ENCODE assay signal across 1 cellular context in the genomic region with DNA sequence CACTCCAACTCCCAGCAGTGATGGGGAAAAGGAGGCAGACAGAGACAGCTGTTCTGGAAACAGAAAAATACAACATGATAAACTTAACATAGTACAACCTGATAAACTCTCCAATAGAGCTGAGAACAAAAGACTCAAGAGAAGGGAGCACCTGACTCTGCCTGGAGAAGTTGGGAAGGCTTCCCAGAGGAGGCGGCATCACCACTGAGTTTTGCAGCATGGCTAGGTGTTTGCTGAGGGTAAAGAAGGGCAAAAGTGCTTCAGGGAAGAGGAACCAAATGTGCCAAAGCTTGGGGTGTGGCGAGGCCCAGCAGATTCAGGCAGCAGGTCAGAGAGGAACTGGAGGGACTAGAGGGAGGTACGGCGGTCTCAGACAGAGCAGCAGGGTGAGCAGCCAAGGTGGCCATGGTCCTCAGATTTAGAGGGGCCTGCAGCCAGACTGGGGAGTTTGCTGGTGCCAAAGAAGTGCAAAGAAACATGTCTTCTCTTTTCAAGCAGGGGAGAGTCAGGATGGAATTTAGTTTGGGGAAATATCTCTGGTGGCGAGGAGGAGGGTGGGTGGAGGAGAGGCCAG.
TF ChIP-seq lines count a peak whose summit lies in the region.

No MANE protein-coding gene starts in this region.

TF ChIP-seq in HepG2, 621 proteins besides CTCF, POLR2A, EP300 and RAD21:
- TF ChIP-seq PAXIP1 (CRISPR knock-in tag; conservative IDR thresholded peaks at IDR 0.05) = no peak
- no peak for TF ChIP-seq SNRNP70 (IDR thresholded peaks at IDR 0.05; ENCODE audit: low read depth, low read length)
- TF ChIP-seq ZNF761 (CRISPR knock-in tag; conservative IDR thresholded peaks at IDR 0.05) = no peak
- TF ChIP-seq BCL3 (CRISPR knock-in tag; IDR thresholded peaks at IDR 0.05) = no peak
- no peak for TF ChIP-seq ZNF382 (CRISPR knock-in tag; IDR thresholded peaks at IDR 0.05; ENCODE audit: borderline replicate concordance)
- no peak for TF ChIP-seq WIZ (CRISPR knock-in tag; IDR thresholded peaks at IDR 0.05)
- no peak for TF ChIP-seq ZNF674 (CRISPR knock-in tag; IDR thresholded peaks at IDR 0.05; ENCODE audit: low read depth)
- TF ChIP-seq ZNF17 (CRISPR knock-in tag; IDR thresholded peaks at IDR 0.05) = no peak
- no peak for TF ChIP-seq ATRX (CRISPR knock-in tag; IDR thresholded peaks at IDR 0.05; ENCODE audit: borderline replicate concordance)
- TF ChIP-seq NPAS2 (CRISPR knock-in tag; IDR thresholded peaks at IDR 0.05; ENCODE audit: borderline replicate concordance) = no peak
- no peak for TF ChIP-seq HMG20A (CRISPR knock-in tag; IDR thresholded peaks at IDR 0.05; ENCODE audit: borderline replicate concordance)
- no peak for TF ChIP-seq XRCC5 (optimal IDR thresholded peaks at IDR 0.05; ENCODE audit: low read length)
- TF ChIP-seq PHF21A (CRISPR knock-in tag; IDR thresholded peaks at IDR 0.05) = no peak
- no peak for TF ChIP-seq UBTF (CRISPR knock-in tag; IDR thresholded peaks at IDR 0.05)
- TF ChIP-seq ZNF34 (CRISPR knock-in tag; IDR thresholded peaks at IDR 0.05; ENCODE audit: borderline replicate concordance) = no peak
- TF ChIP-seq ATAD3A (CRISPR knock-in tag; IDR thresholded peaks at IDR 0.05) = no peak
- TF ChIP-seq ZSCAN29 (CRISPR knock-in tag; conservative IDR thresholded peaks at IDR 0.05) = no peak
- TF ChIP-seq, protein P1, sequence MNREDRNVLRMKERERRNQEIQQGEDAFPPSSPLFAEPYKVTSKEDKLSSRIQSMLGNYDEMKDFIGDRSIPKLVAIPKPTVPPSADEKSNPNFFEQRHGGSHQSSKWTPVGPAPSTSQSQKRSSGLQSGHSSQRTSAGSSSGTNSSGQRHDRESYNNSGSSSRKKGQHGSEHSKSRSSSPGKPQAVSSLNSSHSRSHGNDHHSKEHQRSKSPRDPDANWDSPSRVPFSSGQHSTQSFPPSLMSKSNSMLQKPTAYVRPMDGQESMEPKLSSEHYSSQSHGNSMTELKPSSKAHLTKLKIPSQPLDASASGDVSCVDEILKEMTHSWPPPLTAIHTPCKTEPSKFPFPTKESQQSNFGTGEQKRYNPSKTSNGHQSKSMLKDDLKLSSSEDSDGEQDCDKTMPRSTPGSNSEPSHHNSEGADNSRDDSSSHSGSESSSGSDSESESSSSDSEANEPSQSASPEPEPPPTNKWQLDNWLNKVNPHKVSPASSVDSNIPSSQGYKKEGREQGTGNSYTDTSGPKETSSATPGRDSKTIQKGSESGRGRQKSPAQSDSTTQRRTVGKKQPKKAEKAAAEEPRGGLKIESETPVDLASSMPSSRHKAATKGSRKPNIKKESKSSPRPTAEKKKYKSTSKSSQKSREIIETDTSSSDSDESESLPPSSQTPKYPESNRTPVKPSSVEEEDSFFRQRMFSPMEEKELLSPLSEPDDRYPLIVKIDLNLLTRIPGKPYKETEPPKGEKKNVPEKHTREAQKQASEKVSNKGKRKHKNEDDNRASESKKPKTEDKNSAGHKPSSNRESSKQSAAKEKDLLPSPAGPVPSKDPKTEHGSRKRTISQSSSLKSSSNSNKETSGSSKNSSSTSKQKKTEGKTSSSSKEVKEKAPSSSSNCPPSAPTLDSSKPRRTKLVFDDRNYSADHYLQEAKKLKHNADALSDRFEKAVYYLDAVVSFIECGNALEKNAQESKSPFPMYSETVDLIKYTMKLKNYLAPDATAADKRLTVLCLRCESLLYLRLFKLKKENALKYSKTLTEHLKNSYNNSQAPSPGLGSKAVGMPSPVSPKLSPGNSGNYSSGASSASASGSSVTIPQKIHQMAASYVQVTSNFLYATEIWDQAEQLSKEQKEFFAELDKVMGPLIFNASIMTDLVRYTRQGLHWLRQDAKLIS (CRISPR knock-in tag; IDR thresholded peaks at IDR 0.05) = no peak
